In genomic region chr4:136861081-136861480, GRCh38 we compare ENCODE assay signal across 1 cellular context.
TF ChIP-seq lines count a peak whose summit lies in the region.

No MANE protein-coding gene starts in this region.

TF ChIP-seq in IMR-90, 13 proteins besides CTCF, POLR2A, EP300 and RAD21 (continued from another document):
- no peak for TF ChIP-seq ELK1 (IDR thresholded peaks at IDR 0.05; ENCODE audit: borderline replicate concordance, low read depth, low read length)
- no peak for TF ChIP-seq RFX5 (IDR thresholded peaks at IDR 0.05; ENCODE audit: low read depth, low read length)
- no peak for TF ChIP-seq CEBPB (IDR thresholded peaks at IDR 0.05; ENCODE audit: low read depth, low read length)
- TF ChIP-seq MAZ (IDR thresholded peaks at IDR 0.05; ENCODE audit: borderline replicate concordance, low read depth, low read length): no peak
- TF ChIP-seq USF2 (IDR thresholded peaks at IDR 0.05; ENCODE audit: low read depth, low read length): no peak
- no peak for TF ChIP-seq MXI1 (IDR thresholded peaks at IDR 0.05; ENCODE audit: borderline replicate concordance, low read depth, low read length)
- TF ChIP-seq NFE2L2 (IDR thresholded peaks at IDR 0.05; ENCODE audit: low read depth, low read length): no peak
- no peak for TF ChIP-seq RCOR1 (IDR thresholded peaks at IDR 0.05; ENCODE audit: insufficient replicate concordance, low read length)
- no peak for TF ChIP-seq CHD1 (IDR thresholded peaks at IDR 0.05; ENCODE audit: low read depth, low read length)
- TF ChIP-seq MAFK (IDR thresholded peaks at IDR 0.05; ENCODE audit: low read depth, low read length): no peak
- no peak for TF ChIP-seq SMC3 (IDR thresholded peaks at IDR 0.05; ENCODE audit: low read depth, low read length)
- no peak for TF ChIP-seq FOS (IDR thresholded peaks at IDR 0.05; ENCODE audit: low read depth, low read length)
